1 cellular context compared by ENCODE assay signal in the genomic region with DNA sequence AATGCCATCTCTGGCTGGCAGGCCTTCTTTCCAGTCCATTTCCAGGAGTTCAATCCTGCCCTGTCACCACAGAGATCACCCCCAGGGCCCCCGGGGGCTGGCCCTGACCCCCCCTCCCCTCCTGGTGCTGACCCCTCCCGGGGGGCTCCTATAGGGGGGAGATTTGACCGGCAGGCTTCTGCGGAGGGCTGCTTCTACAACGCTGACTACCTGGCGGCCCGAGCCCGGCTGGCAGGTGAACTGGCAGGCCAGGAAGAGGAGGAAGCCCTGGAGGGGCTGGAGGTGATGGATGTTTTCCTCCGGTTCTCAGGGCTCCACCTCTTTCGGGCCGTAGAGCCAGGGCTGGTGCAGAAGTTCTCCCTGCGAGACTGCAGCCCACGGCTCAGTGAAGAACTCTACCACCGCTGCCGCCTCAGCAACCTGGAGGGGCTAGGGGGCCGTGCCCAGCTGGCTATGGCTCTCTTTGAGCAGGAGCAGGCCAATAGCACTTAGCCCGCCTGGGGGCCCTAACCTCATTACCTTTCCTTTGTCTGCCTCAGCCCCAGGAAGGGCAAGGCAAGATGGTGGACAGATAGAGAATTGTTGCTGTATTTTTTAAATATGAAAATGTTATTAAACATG.
TF ChIP-seq lines count a peak whose summit lies in the region.

No MANE protein-coding gene starts in this region.

TF ChIP-seq in H1, 55 proteins besides CTCF, POLR2A, EP300 and RAD21:
- no peak for TF ChIP-seq RFX5 (IDR thresholded peaks at IDR 0.05; ENCODE audit: borderline replicate concordance, low read depth, low read length)
- TF ChIP-seq, protein P1, sequence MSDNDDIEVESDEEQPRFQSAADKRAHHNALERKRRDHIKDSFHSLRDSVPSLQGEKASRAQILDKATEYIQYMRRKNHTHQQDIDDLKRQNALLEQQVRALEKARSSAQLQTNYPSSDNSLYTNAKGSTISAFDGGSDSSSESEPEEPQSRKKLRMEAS (IDR thresholded peaks at IDR 0.05), result no peak
- TF ChIP-seq, protein P2, sequence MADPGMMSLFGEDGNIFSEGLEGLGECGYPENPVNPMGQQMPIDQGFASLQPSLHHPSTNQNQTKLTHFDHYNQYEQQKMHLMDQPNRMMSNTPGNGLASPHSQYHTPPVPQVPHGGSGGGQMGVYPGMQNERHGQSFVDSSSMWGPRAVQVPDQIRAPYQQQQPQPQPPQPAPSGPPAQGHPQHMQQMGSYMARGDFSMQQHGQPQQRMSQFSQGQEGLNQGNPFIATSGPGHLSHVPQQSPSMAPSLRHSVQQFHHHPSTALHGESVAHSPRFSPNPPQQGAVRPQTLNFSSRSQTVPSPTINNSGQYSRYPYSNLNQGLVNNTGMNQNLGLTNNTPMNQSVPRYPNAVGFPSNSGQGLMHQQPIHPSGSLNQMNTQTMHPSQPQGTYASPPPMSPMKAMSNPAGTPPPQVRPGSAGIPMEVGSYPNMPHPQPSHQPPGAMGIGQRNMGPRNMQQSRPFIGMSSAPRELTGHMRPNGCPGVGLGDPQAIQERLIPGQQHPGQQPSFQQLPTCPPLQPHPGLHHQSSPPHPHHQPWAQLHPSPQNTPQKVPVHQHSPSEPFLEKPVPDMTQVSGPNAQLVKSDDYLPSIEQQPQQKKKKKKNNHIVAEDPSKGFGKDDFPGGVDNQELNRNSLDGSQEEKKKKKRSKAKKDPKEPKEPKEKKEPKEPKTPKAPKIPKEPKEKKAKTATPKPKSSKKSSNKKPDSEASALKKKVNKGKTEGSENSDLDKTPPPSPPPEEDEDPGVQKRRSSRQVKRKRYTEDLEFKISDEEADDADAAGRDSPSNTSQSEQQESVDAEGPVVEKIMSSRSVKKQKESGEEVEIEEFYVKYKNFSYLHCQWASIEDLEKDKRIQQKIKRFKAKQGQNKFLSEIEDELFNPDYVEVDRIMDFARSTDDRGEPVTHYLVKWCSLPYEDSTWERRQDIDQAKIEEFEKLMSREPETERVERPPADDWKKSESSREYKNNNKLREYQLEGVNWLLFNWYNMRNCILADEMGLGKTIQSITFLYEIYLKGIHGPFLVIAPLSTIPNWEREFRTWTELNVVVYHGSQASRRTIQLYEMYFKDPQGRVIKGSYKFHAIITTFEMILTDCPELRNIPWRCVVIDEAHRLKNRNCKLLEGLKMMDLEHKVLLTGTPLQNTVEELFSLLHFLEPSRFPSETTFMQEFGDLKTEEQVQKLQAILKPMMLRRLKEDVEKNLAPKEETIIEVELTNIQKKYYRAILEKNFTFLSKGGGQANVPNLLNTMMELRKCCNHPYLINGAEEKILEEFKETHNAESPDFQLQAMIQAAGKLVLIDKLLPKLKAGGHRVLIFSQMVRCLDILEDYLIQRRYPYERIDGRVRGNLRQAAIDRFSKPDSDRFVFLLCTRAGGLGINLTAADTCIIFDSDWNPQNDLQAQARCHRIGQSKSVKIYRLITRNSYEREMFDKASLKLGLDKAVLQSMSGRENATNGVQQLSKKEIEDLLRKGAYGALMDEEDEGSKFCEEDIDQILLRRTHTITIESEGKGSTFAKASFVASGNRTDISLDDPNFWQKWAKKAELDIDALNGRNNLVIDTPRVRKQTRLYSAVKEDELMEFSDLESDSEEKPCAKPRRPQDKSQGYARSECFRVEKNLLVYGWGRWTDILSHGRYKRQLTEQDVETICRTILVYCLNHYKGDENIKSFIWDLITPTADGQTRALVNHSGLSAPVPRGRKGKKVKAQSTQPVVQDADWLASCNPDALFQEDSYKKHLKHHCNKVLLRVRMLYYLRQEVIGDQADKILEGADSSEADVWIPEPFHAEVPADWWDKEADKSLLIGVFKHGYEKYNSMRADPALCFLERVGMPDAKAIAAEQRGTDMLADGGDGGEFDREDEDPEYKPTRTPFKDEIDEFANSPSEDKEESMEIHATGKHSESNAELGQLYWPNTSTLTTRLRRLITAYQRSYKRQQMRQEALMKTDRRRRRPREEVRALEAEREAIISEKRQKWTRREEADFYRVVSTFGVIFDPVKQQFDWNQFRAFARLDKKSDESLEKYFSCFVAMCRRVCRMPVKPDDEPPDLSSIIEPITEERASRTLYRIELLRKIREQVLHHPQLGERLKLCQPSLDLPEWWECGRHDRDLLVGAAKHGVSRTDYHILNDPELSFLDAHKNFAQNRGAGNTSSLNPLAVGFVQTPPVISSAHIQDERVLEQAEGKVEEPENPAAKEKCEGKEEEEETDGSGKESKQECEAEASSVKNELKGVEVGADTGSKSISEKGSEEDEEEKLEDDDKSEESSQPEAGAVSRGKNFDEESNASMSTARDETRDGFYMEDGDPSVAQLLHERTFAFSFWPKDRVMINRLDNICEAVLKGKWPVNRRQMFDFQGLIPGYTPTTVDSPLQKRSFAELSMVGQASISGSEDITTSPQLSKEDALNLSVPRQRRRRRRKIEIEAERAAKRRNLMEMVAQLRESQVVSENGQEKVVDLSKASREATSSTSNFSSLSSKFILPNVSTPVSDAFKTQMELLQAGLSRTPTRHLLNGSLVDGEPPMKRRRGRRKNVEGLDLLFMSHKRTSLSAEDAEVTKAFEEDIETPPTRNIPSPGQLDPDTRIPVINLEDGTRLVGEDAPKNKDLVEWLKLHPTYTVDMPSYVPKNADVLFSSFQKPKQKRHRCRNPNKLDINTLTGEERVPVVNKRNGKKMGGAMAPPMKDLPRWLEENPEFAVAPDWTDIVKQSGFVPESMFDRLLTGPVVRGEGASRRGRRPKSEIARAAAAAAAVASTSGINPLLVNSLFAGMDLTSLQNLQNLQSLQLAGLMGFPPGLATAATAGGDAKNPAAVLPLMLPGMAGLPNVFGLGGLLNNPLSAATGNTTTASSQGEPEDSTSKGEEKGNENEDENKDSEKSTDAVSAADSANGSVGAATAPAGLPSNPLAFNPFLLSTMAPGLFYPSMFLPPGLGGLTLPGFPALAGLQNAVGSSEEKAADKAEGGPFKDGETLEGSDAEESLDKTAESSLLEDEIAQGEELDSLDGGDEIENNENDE (IDR thresholded peaks at IDR 0.05; ENCODE audit: insufficient replicate concordance, low read length), result no peak
- no peak for TF ChIP-seq KDM1A (IDR thresholded peaks at IDR 0.05; ENCODE audit: borderline replicate concordance, low read length)
- no peak for TF ChIP-seq SP2 (IDR thresholded peaks at IDR 0.05; ENCODE audit: low read length)
- TF ChIP-seq NANOG (IDR thresholded peaks at IDR 0.05; ENCODE audit: insufficient read depth, low read depth, low read length, poor library complexity, severe bottlenecking), result no peak
- TF ChIP-seq SUZ12 (IDR thresholded peaks at IDR 0.05; ENCODE audit: low read length), result no peak
- no peak for TF ChIP-seq TAF7 (optimal IDR thresholded peaks at IDR 0.05; ENCODE audit: borderline replicate concordance, low read depth, low read length)
- TF ChIP-seq, protein P3, sequence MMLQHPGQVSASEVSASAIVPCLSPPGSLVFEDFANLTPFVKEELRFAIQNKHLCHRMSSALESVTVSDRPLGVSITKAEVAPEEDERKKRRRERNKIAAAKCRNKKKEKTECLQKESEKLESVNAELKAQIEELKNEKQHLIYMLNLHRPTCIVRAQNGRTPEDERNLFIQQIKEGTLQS (IDR thresholded peaks at IDR 0.05; ENCODE audit: insufficient read depth, low read depth, low read length), result no peak
- TF ChIP-seq ASH2L (IDR thresholded peaks at IDR 0.05; ENCODE audit: low read length), result no peak
- no peak for TF ChIP-seq MAFK (IDR thresholded peaks at IDR 0.05; ENCODE audit: low read depth, low read length)
- TF ChIP-seq JUND (IDR thresholded peaks at IDR 0.05; ENCODE audit: low read length), result no peak
- TF ChIP-seq CHD2 (IDR thresholded peaks at IDR 0.05; ENCODE audit: low read length), result no peak
- TF ChIP-seq KDM4A (IDR thresholded peaks at IDR 0.05; ENCODE audit: low read depth, low read length, severe bottlenecking), result no peak
